ENCODE assay signal across 8 cellular contexts in the genomic region with DNA sequence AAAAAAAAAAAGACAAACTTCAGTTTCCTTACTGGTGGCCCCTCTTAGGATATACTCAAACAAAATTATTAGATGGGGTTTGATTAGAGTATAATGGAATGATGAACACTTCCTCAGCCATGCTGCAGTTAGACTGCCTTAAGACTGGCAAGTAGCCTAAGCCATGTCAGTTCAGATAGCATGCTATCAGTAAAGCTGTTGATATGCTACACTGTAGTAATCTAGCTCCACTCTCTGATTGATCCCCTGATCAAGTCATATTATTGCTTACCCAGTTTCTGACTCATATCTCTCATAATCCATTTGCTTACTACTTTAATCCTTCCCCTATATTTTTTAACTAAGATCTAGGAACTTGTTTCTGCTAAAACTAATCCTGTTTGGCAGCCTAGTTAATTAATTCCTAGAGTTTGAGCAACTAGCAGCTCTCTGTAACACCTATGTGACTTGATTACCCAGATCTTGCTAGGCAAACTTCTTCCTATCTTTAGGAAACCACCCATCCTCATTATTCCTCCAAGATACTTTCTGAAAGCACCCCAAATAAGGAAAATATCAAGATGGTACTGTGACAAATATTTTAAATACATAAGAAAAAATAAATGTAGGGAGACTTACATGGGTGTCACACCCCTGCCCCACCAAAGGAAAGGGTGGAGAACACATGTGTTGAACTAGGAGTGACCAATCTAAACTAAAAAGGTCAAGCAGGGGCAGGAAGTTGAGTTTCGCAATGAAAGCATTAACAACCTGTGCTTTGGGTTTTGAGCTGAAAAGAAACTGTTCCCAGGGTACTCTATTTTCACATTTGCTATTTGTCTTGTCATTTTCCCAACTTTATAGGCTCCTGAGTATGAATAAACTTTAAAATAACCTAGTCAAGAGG. TPM values are rescaled to one million over a fixed set of nuclear protein-coding genes. Genes with fewer than 3 reads are reported as not detected.
A peak's percentile ranks its signal among the peaks of the same experiment; 100 is the strongest.
DNase-seq lines count a peak whose midpoint lies in the region; ATAC-seq and TF ChIP-seq lines count a peak whose summit lies in the region.
"Had no signal": no experiment of that assay in that cellular context is flagged by ENCODE, and none has a peak within 500 bp of the region (broad histone marks: within the 10 kb centered on the region; RNA-seq: fewer than 3 reads in every experiment).

No MANE protein-coding gene starts in this region.

- no peak for TF ChIP-seq CTCF in heart left ventricle (IDR thresholded peaks at IDR 0.05)

- TF ChIP-seq POLR2A in heart left ventricle (IDR thresholded peaks at IDR 0.05) = no peak

- peaks cover 3 to 65% (median 46%) of the 10 kb centered on the region in 12 donors for H3K4me1 ChIP-seq in heart left ventricle

- peaks cover 0 to 1% of the 10 kb centered on the region in 2 donors for H3K9me3 Mint-ChIP-seq in stimulated activated naive B cell treated with anti-CD40 and anti-IgM and Interleukin-4, amounts not matched to agents 10 μg/mL and 1 μg/mL and 100 μg/mL, for 72 hours

- no peak overlapping the region for H3K4me3 ChIP-seq in heart left ventricle

- H3K27ac Mint-ChIP-seq in stimulated activated naive B cell treated with anti-CD40 and anti-IgM and Interleukin-4, amounts not matched to agents 10 μg/mL and 1 μg/mL and 100 μg/mL, for 72 hours = no peak overlapping the region

- no peaks in the 10 kb centered on the region for H3K27me3 ChIP-seq in heart left ventricle

- no peaks in the 10 kb centered on the region for H3K27me3 Mint-ChIP-seq in stimulated activated naive B cell treated with anti-CD40 and anti-IgM and Interleukin-4, amounts not matched to agents 10 μg/mL and 1 μg/mL and 100 μg/mL, for 72 hours

- peaks cover 0 to 26% (median 20%) of the 10 kb centered on the region in 9 donors for H3K36me3 ChIP-seq in heart left ventricle

- peak overlapping the region; percentile 26 to 89 (median 56) for H3K27ac ChIP-seq in heart left ventricle

- no peaks in the 10 kb centered on the region for H3K9me3 ChIP-seq in heart left ventricle

- peaks cover 20 to 42% of the 10 kb centered on the region in 2 donors for H3K36me3 Mint-ChIP-seq in stimulated activated naive B cell treated with anti-CD40 and anti-IgM and Interleukin-4, amounts not matched to agents 10 μg/mL and 1 μg/mL and 100 μg/mL, for 72 hours

- ATAC-seq in heart left ventricle (peak; percentile 59 to 89 (median 73)), GM21576 (IDR thresholded peaks at IDR 0.05; ENCODE audit: unreplicated experiment) (no peak), HG03378 (IDR thresholded peaks at IDR 0.05; ENCODE audit: unreplicated experiment) (no peak), HG02840 (IDR thresholded peaks at IDR 0.05; ENCODE audit: low FRiP score, unreplicated experiment) (no peak)
- ATAC-seq in stimulated activated naive B cell treated with anti-CD40 and anti-IgM and Interleukin-4, amounts not matched to agents 10 μg/mL and 1 μg/mL and 100 μg/mL, for 72 hours (replicated peaks) = peak; percentile 27 to 31

- DNase-seq in HCEC 1CT = peak; percentile 48
- DNase-seq in OCI-M1 (lab: John Stamatoyannopoulos, UW) = peak; percentile 54
- DNase-seq in heart left ventricle = no peak
- no peak for DNase-seq in stimulated activated naive B cell treated with anti-CD40 and anti-IgM and Interleukin-4, amounts not matched to agents 10 μg/mL and 1 μg/mL and 100 μg/mL, for 72 hours
- DNase-seq: kidney glomerular epithelial cell had no signal

- H3K4me3 Mint-ChIP-seq in stimulated activated naive B cell treated with anti-CD40 and anti-IgM and Interleukin-4, amounts not matched to agents 10 μg/mL and 1 μg/mL and 100 μg/mL, for 72 hours = no peak overlapping the region

- H3K4me1 Mint-ChIP-seq in stimulated activated naive B cell treated with anti-CD40 and anti-IgM and Interleukin-4, amounts not matched to agents 10 μg/mL and 1 μg/mL and 100 μg/mL, for 72 hours = peaks cover 28 to 59% of the 10 kb centered on the region in 2 donors

- intact Hi-C loops in heart left ventricle (cut with DNase I) = loop anchor here in 1 of 10 donors (2.0 kb wide), 1 partner anchor 44 kb away; no protein-coding TSS in a partner anchor

- 56 to 68% (median 62%) methylated on average over 1 of the region's 1 CpG for WGBS in heart left ventricle, 4 donors

RNA-seq across cellular contexts. Expression of a gene that starts 43.2 kb away (rescaled TPM):
- total RNA-seq in heart left ventricle = 10 to 100 TPM; 28.5 to 52.2 (median 34.9) TPM
- polyA plus RNA-seq in heart left ventricle = 10 to 100 TPM in 1 of 2 donors, 1 to 10 TPM in 1; 9.8 to 13.0 TPM

Comparison
In these comparisons a context has a peak if more than half of its experiments do, and no peak if none do; other contexts are left out.
1. DNase-seq: peak in HCEC 1CT (single experiment) and OCI-M1 (single experiment); none in heart left ventricle (0 of 5) and stimulated activated naive B cell treated with anti-CD40 and anti-IgM and Interleukin-4, amounts not matched to agents 10 μg/mL and 1 μg/mL and 100 μg/mL, for 72 hours (single experiment).
2. ATAC-seq: peak in heart left ventricle (4 of 4) and stimulated activated naive B cell treated with anti-CD40 and anti-IgM and Interleukin-4, amounts not matched to agents 10 μg/mL and 1 μg/mL and 100 μg/mL, for 72 hours (2 of 2); none in GM21576 (single experiment), HG03378 (single experiment) and HG02840 (single experiment).